ENCODE assay signal across 1 cellular context in genomic region chr14:57390037-57390805, GRCh38.
TF ChIP-seq lines count a peak whose summit lies in the region.

Gene NAA30, plus strand, starts transcription at chr14:57390586. Its CDS starts 372 bp downstream, at chr14:57390958.

TF ChIP-seq in K562, 482 proteins besides CTCF, POLR2A, EP300 and RAD21 (continued from another document):
- TF ChIP-seq SIN3A (IDR thresholded peaks at IDR 0.05; ENCODE audit: borderline replicate concordance in 2 of 2, control insufficient read depth in 1 of 2, low read depth in 2 of 2, low read length in 2 of 2): peak in 1 of 2 experiments; percentile 24; a peak in 1 of 4 replicates
- TF ChIP-seq DEAF1 (CRISPR knock-in tag; IDR thresholded peaks at IDR 0.05): no peak
- TF ChIP-seq FIP1L1 (IDR thresholded peaks at IDR 0.05; ENCODE audit: low read depth, low read length, poor library complexity, severe bottlenecking): no peak
- no peak for TF ChIP-seq RFX5 (IDR thresholded peaks at IDR 0.05; ENCODE audit: low read depth, low read length)
- TF ChIP-seq FOXK2 (conservative IDR thresholded peaks at IDR 0.05 in 1 of 2, IDR thresholded peaks at IDR 0.05 in 1 of 2; ENCODE audit: low read depth in 2 of 2): no peak
- TF ChIP-seq ZNF408 (CRISPR knock-in tag; IDR thresholded peaks at IDR 0.05; ENCODE audit: low read depth): no peak
- TF ChIP-seq GABPB1 (CRISPR knock-in tag; IDR thresholded peaks at IDR 0.05): no peak
- no peak for TF ChIP-seq EWSR1 (IDR thresholded peaks at IDR 0.05; ENCODE audit: borderline replicate concordance, low read depth, partially characterized antibody)
- no peak for TF ChIP-seq ARNT (IDR thresholded peaks at IDR 0.05)
- no peak for TF ChIP-seq ASH1L (IDR thresholded peaks at IDR 0.05; ENCODE audit: borderline replicate concordance, low read depth, partially characterized antibody)
- no peak for TF ChIP-seq FOXM1 (IDR thresholded peaks at IDR 0.05; ENCODE audit: low read depth)
- no peak for TF ChIP-seq FOXM1 (CRISPR knock-in tag; IDR thresholded peaks at IDR 0.05; ENCODE audit: low read depth)
- no peak for TF ChIP-seq U2AF2 (optimal IDR thresholded peaks at IDR 0.05; ENCODE audit: low read depth, low read length)
- TF ChIP-seq ZNF175 (CRISPR knock-in tag; IDR thresholded peaks at IDR 0.05; ENCODE audit: low read depth): no peak
- TF ChIP-seq POLR2B (IDR thresholded peaks at IDR 0.05; ENCODE audit: low read depth, partially characterized antibody): peak; percentile 55
- TF ChIP-seq RBM39 (optimal IDR thresholded peaks at IDR 0.05; ENCODE audit: low read depth, low read length): no peak
